Comparison of ENCODE assay signal across 8 cellular contexts in the genomic region with DNA sequence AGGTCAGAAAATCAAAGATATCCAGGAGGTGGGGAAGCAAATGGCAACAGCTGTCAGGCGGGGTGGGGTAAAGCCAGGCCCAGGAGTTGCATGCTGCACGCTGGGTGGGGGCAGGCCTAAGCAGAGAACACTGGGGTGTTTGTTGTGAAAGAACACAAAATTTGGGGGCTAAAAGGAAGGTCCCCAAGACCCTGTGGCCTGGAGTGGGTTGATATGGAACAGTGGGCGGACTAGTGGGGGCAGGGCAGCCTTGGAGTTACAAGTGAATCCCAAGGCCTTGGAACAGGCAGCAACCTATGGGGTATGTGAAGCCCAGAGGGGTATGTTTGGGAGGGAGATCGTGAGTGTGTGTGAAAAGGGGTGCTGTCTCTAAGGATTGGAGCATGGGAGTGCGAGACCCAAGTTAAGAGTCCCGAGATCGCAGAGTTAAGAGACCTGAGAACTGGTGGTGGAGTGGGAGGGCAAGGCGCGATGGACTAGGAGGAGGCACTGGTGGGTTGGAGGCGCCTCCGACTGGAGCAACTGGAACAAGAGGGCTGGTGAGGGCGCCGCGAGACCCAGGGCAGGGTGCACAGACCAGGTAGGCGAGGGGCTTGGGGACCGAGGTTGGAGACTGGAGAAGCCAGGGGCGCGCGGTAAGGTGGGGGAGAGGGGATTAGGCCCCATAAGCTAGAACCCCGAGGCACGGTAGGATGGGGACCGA. TPM values are rescaled to one million over a fixed set of nuclear protein-coding genes. Genes with fewer than 3 reads are reported as not detected.
DNase-seq lines count a peak whose midpoint lies in the region; ATAC-seq and TF ChIP-seq lines count a peak whose summit lies in the region.

No MANE protein-coding gene starts in this region.

- TF ChIP-seq CTCF in A673 (conservative IDR thresholded peaks at IDR 0.05; ENCODE audit: low read depth, low read length) (no peak), gastroesophageal sphincter (IDR thresholded peaks at IDR 0.05) (no peak), osteocyte (IDR thresholded peaks at IDR 0.05) (no peak)
- TF ChIP-seq CTCF in activated CD8-positive, alpha-beta T cell treated with anti-CD3 and anti-CD28 coated beads for 36 hours (IDR thresholded peaks at IDR 0.05) = no peak

- H3K4me3 ChIP-seq in A673 (ENCODE audit: low read depth, low read length, poor library complexity, severe bottlenecking) (peak overlapping the region; percentile 83), gastroesophageal sphincter (peak overlapping the region; percentile 77 to 79)

- TSS peak; percentile 25 for BruUV-seq in A673 (replicated peaks; lab: Mats Ljungman, UMichigan)

- H3K4me1 Mint-ChIP-seq in activated CD8-positive, alpha-beta T cell treated with anti-CD3 and anti-CD28 coated beads for 36 hours (ENCODE audit: low read depth) = peaks cover 37% of the 10 kb centered on the region
- H3K4me1 Mint-ChIP-seq in osteocyte (ENCODE audit: unreplicated experiment) = peaks cover 36% of the 10 kb centered on the region

- H3K27ac ChIP-seq in A673 (ENCODE audit: low read depth, low read length, poor library complexity, severe bottlenecking) = peak overlapping the region; percentile 93
- H3K27ac ChIP-seq in gastroesophageal sphincter = peak overlapping the region; percentile 76 to 95 (median 90)

- H3K4me3 Mint-ChIP-seq in activated CD8-positive, alpha-beta T cell treated with anti-CD3 and anti-CD28 coated beads for 36 hours = peak overlapping the region; percentile 93
- peak overlapping the region; percentile 97 for H3K4me3 Mint-ChIP-seq in osteocyte (ENCODE audit: unreplicated experiment)

- H3K9me3 ChIP-seq in A673 (ENCODE audit: low read depth, low read length, poor library complexity, severe bottlenecking) = no peaks in the 10 kb centered on the region
- no peaks in the 10 kb centered on the region for H3K9me3 ChIP-seq in gastroesophageal sphincter

- 23% methylated on average over 12 to 15 of the region's 22 CpGs for WGBS in gastroesophageal sphincter (ENCODE audit: low coverage in 1 of 2), 2 donors

- no peaks in the 10 kb centered on the region for H3K9me3 Mint-ChIP-seq in activated CD8-positive, alpha-beta T cell treated with anti-CD3 and anti-CD28 coated beads for 36 hours
- H3K9me3 Mint-ChIP-seq in osteocyte (ENCODE audit: unreplicated experiment) = no peaks in the 10 kb centered on the region

- no peaks in the 10 kb centered on the region for H3K27me3 Mint-ChIP-seq in activated CD8-positive, alpha-beta T cell treated with anti-CD3 and anti-CD28 coated beads for 36 hours
- H3K27me3 Mint-ChIP-seq in osteocyte (ENCODE audit: unreplicated experiment) = no peaks in the 10 kb centered on the region

- CTCF ChIA-PET in A673 (lab: Charles Lee) = no interaction called here
- CTCF ChIA-PET in activated CD8-positive, alpha-beta T cell treated with anti-CD3 and anti-CD28 coated beads for 36 hours (lab: Charles Lee) = interaction anchor here (1.0 to 2.7 kb wide), 3 partner anchors 32 to 91 kb away, joined by 3 to 11 read pairs (median 6); partner anchors contain the start of gene RRP36

- peaks cover 38% of the 10 kb centered on the region for H3K36me3 Mint-ChIP-seq in activated CD8-positive, alpha-beta T cell treated with anti-CD3 and anti-CD28 coated beads for 36 hours (ENCODE audit: low read depth)
- H3K36me3 Mint-ChIP-seq in osteocyte (ENCODE audit: unreplicated experiment) = peaks cover 35% of the 10 kb centered on the region

- H3K36me3 ChIP-seq in A673 (ENCODE audit: insufficient read depth, low read length, poor library complexity, severe bottlenecking) = peaks cover 33% of the 10 kb centered on the region
- peaks cover 0 to 64% of the 10 kb centered on the region in 2 donors for H3K36me3 ChIP-seq in gastroesophageal sphincter

- peak; percentile 30 for DNase-seq in A673 (ENCODE audit: low spot score)
- peak; percentile 15 for DNase-seq in HT1080 (ENCODE audit: low read depth)
- peak; percentile 43 for DNase-seq in activated CD8-positive, alpha-beta T cell treated with anti-CD3 and anti-CD28 coated beads for 36 hours
- DNase-seq in osteocyte (ENCODE audit: extremely low spot score, unreplicated experiment) = no peak
- no peak for DNase-seq in foreskin melanocyte
- DNase-seq in epidermal melanocyte (ENCODE audit: insufficient read length, low spot score) = no peak

- H3K27ac Mint-ChIP-seq in activated CD8-positive, alpha-beta T cell treated with anti-CD3 and anti-CD28 coated beads for 36 hours = peak overlapping the region; percentile 96
- H3K27ac Mint-ChIP-seq in osteocyte (ENCODE audit: unreplicated experiment) = peak overlapping the region; percentile 97

- POLR2A ChIA-PET in A673 (lab: Charles Lee; ENCODE audit: low non-redundant PET) = no interaction called here
- POLR2A ChIA-PET in activated CD8-positive, alpha-beta T cell treated with anti-CD3 and anti-CD28 coated beads for 36 hours (lab: Charles Lee) = interaction anchor here (0.6 to 1.8 kb wide), 8 partner anchors 11 to 170 kb away, joined by 3 to 7 read pairs (median 3); partner anchors contain the start of gene PEX6

- ATAC-seq in GM18909 (IDR thresholded peaks at IDR 0.05; ENCODE audit: poor library complexity, unreplicated experiment) (peak; percentile 19), gastroesophageal sphincter (peak; percentile 7)
- ATAC-seq in activated CD8-positive, alpha-beta T cell treated with anti-CD3 and anti-CD28 coated beads for 36 hours = peak; percentile 18

- TF ChIP-seq POLR2A in gastroesophageal sphincter (IDR thresholded peaks at IDR 0.05) = no peak

- no peak for TF ChIP-seq EP300 in gastroesophageal sphincter (IDR thresholded peaks at IDR 0.05)

- intact Hi-C loops in A673 (cut with micrococcal nuclease; ENCODE audit: unreplicated experiment) = no loop called here
- intact Hi-C loops in activated CD8-positive, alpha-beta T cell treated with anti-CD3 and anti-CD28 coated beads for 36 hours (cut with micrococcal nuclease) = loop anchor here (10.0 kb wide), 1 partner anchor 148 kb away; no protein-coding TSS in a partner anchor

- H3K27me3 ChIP-seq in A673 (replicated peaks; ENCODE audit: insufficient read depth, low read depth, low read length, poor library complexity) = no peaks in the 10 kb centered on the region
- H3K27me3 ChIP-seq in gastroesophageal sphincter = no peaks in the 10 kb centered on the region

- H3K4me1 ChIP-seq in A673 (ENCODE audit: insufficient read depth, low read length, poor library complexity, severe bottlenecking) (peaks cover 24% of the 10 kb centered on the region), gastroesophageal sphincter (peaks cover 0 to 34% (median 9%) of the 10 kb centered on the region in 3 donors)

RNA-seq across cellular contexts. Expression of gene CUL7, which starts 0.7 kb away (rescaled TPM):
- total RNA-seq in A673 (2021) (29.4 and 30.7 TPM in 2 replicates), gastroesophageal sphincter (10 to 100 TPM; 10.9 to 16.6 (median 13.5) TPM), osteocyte (59.9 and 62.3 TPM in 2 replicates)
- 19.4 and 19.6 TPM in 2 replicates for total RNA-seq in HT1080 (2014; rRNA removed; shearing (Covaris generic))
- 18.8 and 22.0 TPM in 2 replicates for polyA plus RNA-seq in HT1080 (2015; cell fraction: cytosol; rRNA removed)
- polyA plus RNA-seq in HT1080 (2015; cell fraction: nucleus; rRNA removed) = 114 and 121 TPM in 2 replicates
- total RNA-seq in activated CD8-positive, alpha-beta T cell treated with anti-CD3 and anti-CD28 coated beads for 36 hours = 10 to 100 TPM; 13.9 TPM

RNA-seq across cellular contexts. Expression of gene MRPL2, which starts 6.2 kb away (rescaled TPM):
- total RNA-seq in A673 (2021) = 95.8 and 127 TPM in 2 replicates
- 32.5 and 54.0 TPM in 2 replicates for total RNA-seq in HT1080 (2014; rRNA removed; shearing (Covaris generic))
- 39.6 and 48.6 TPM in 2 replicates for polyA plus RNA-seq in HT1080 (2015; cell fraction: cytosol; rRNA removed)
- polyA plus RNA-seq in HT1080 (2015; cell fraction: nucleus; rRNA removed) = 49.7 and 49.8 TPM in 2 replicates
- total RNA-seq in activated CD8-positive, alpha-beta T cell treated with anti-CD3 and anti-CD28 coated beads for 36 hours = 100 to 1,000 TPM; 108 TPM
- total RNA-seq in gastroesophageal sphincter = 10 to 100 TPM; 17.3 to 35.4 (median 21.2) TPM
- total RNA-seq in osteocyte = 50.7 and 55.2 TPM in 2 replicates

RNA-seq across cellular contexts. Expression of gene KLC4, which starts 6.4 kb away (rescaled TPM):
- total RNA-seq in A673 (2021) (21.3 and 35.6 TPM in 2 replicates), gastroesophageal sphincter (10 to 100 TPM; 18.0 to 43.4 (median 30.2) TPM), osteocyte (39.0 and 44.5 TPM in 2 replicates)
- total RNA-seq in HT1080 (2014; rRNA removed; shearing (Covaris generic)) = 9.4 and 10.7 TPM in 2 replicates
- polyA plus RNA-seq in HT1080 (2015; cell fraction: cytosol; rRNA removed) = 6.9 and 7.4 TPM in 2 replicates
- 20.4 and 24.6 TPM in 2 replicates for polyA plus RNA-seq in HT1080 (2015; cell fraction: nucleus; rRNA removed)
- 10 to 100 TPM; 10.6 to 11.5 TPM for total RNA-seq in activated CD8-positive, alpha-beta T cell treated with anti-CD3 and anti-CD28 coated beads for 36 hours

RNA-seq across cellular contexts. Expression of gene PTK7, which starts 23.1 kb away (rescaled TPM):
- total RNA-seq in A673 (2021) (84.5 and 95.8 TPM in 2 replicates), gastroesophageal sphincter (10 to 100 TPM in 1 of 4 donors, 1 to 10 TPM in 3; 2.0 to 11.6 (median 7.7) TPM), osteocyte (183 and 189 TPM in 2 replicates)
- total RNA-seq in HT1080 (2014; rRNA removed; shearing (Covaris generic)) = 35.8 and 38.2 TPM in 2 replicates
- 24.3 and 24.8 TPM in 2 replicates for polyA plus RNA-seq in HT1080 (2015; cell fraction: cytosol; rRNA removed)
- 57.5 and 61.2 TPM in 2 replicates for polyA plus RNA-seq in HT1080 (2015; cell fraction: nucleus; rRNA removed)
- total RNA-seq in activated CD8-positive, alpha-beta T cell treated with anti-CD3 and anti-CD28 coated beads for 36 hours = 1 to 10 TPM; 3.8 to 4.1 TPM

RNA-seq across cellular contexts. Expression of gene RRP36, which starts 31.6 kb away (rescaled TPM):
- total RNA-seq in A673 (2021) (104 and 115 TPM in 2 replicates), gastroesophageal sphincter (10 to 100 TPM; 52.8 to 62.5 (median 59.8) TPM), osteocyte (58.1 and 66.2 TPM in 2 replicates)
- 134 and 137 TPM in 2 replicates for total RNA-seq in HT1080 (2014; rRNA removed; shearing (Covaris generic))
- polyA plus RNA-seq in HT1080 (2015; cell fraction: cytosol; rRNA removed) = 67.5 and 75.9 TPM in 2 replicates
- 40.6 and 44.1 TPM in 2 replicates for polyA plus RNA-seq in HT1080 (2015; cell fraction: nucleus; rRNA removed)
- 10 to 100 TPM; 47.9 to 48.0 TPM for total RNA-seq in activated CD8-positive, alpha-beta T cell treated with anti-CD3 and anti-CD28 coated beads for 36 hours

Comparison
In these comparisons a context has a peak if more than half of its experiments do, and no peak if none do; other contexts are left out.
1. DNase-seq: peak in A673 (single experiment), HT1080 (single experiment) and activated CD8-positive, alpha-beta T cell treated with anti-CD3 and anti-CD28 coated beads for 36 hours (single experiment); none in osteocyte (single experiment), foreskin melanocyte (single experiment) and epidermal melanocyte (single experiment).
2. Peak in every context shown above with its lines, with median percentiles within 50 percentile points of each other: ATAC-seq.